Comparison of ENCODE assay signal across 8 cellular contexts in the genomic region with DNA sequence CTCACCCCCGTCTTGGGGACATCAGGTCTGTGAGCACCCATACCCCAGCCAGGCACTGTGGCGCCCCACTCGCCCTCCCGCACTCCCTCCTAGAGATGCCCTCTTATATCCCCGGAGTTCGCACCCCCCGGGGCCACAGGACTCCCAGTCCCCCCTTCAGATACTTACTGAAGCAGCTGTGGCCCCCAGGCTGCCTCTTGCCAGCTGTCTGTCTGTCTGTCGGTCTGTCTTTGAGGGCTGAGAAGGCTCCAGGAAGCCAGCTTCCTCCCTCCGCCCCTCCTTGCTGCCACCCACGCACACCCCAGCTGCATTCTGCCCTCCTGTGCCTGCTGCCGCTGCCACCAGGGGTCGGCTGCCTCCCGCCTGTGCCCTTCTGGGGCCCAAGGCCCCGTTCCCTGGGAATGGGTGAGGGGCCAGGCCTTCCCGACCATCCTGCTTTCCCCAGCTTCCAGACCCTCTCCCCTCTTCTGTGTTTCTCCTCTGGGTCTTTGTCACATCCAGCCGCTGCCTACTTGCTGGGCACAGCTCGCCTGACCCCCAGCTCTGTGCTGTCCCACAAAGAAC. TPM values are rescaled to one million over a fixed set of nuclear protein-coding genes. Genes with fewer than 3 reads are reported as not detected.
DNase-seq lines count a peak whose midpoint lies in the region; ATAC-seq and TF ChIP-seq lines count a peak whose summit lies in the region.

A gene (minus strand): TSS at position 226 of the 564 bp plus-strand sequence. CDS start 1,200 bp downstream, outside the sequence.

- H3K9me3 ChIP-seq in ovary, result no peaks in the 10 kb centered on the region

- intact Hi-C loops in ovary (cut with DNase I), result no loop called here

- H3K27me3 ChIP-seq in ovary, result no peaks in the 10 kb centered on the region

- H3K36me3 ChIP-seq in ovary, result no peaks in the 10 kb centered on the region

- peaks cover 43% of the 10 kb centered on the region for H3K4me1 ChIP-seq in ovary (ENCODE audit: insufficient read depth)

- TF ChIP-seq EP300 in ovary (IDR thresholded peaks at IDR 0.05), result no peak

- H3K27ac ChIP-seq in ovary, result peak within 1 kb of the TSS; percentile 11 to 47

- ATAC-seq in HG02763 (IDR thresholded peaks at IDR 0.05; ENCODE audit: unreplicated experiment), result peak; percentile 48
- ATAC-seq in HG02973 (IDR thresholded peaks at IDR 0.05; ENCODE audit: unreplicated experiment), result no peak

- no peak for TF ChIP-seq POLR2A in ovary (IDR thresholded peaks at IDR 0.05)

- DNase-seq in GM12864 (ENCODE audit: low read depth) (no peak), T-helper 2 cell (peak in 4 of 5 experiments; percentile 69 to 89 (median 79)), ovary (no peak), DMS114 treated with DMSO at 0.1 percent for 48 hours (lab: John Stamatoyannopoulos, UW; ENCODE audit: unreplicated experiment) (no peak), globus pallidus (ENCODE audit: low spot score) (no peak)
- DNase-seq in activated naive CD8-positive, alpha-beta T cell treated with anti-CD3 and anti-CD28 coated beads, Interleukin-2, amount 50 U/mL, for 16 hours (ENCODE audit: low read depth, low spot score), result peak; percentile 83

- WGBS in ovary, 3 donors, result 75 to 79% (median 79%) methylated on average over 17 of the region's 17 CpGs

- peak within 1 kb of the TSS; percentile 86 for H3K4me3 ChIP-seq in GM12864 (ENCODE audit: low read depth, low read length)
- H3K4me3 ChIP-seq in ovary, result no peak within 1 kb of the TSS

- TF ChIP-seq CTCF in GM12864 (IDR thresholded peaks at IDR 0.05; ENCODE audit: low read depth, low read length, missing control alignments) (peak; percentile 66), ovary (IDR thresholded peaks at IDR 0.05) (no peak)

RNA-seq across cellular contexts. Expression of the gene that starts here (rescaled TPM):
- total RNA-seq in ovary, result 1 to 10 TPM in 5 of 7 donors, under 1 TPM in 2; 0.58 to 4.8 (median 1.7) TPM
- polyA plus RNA-seq in ovary, result 10 to 100 TPM in 1 of 2 donors, under 1 TPM in 1; 0.98 to 15.4 TPM

Comparison
In these comparisons a context has a peak if more than half of its experiments do, and no peak if none do; other contexts are left out.
1. DNase-seq: peak in T-helper 2 cell (4 of 5) and activated naive CD8-positive, alpha-beta T cell treated with anti-CD3 and anti-CD28 coated beads, Interleukin-2, amount 50 U/mL, for 16 hours (single experiment); none in GM12864 (single experiment), ovary (0 of 5), DMS114 treated with DMSO at 0.1 percent for 48 hours (single experiment) and globus pallidus (single experiment).